2 cellular contexts compared by ENCODE assay signal in the genomic region with DNA sequence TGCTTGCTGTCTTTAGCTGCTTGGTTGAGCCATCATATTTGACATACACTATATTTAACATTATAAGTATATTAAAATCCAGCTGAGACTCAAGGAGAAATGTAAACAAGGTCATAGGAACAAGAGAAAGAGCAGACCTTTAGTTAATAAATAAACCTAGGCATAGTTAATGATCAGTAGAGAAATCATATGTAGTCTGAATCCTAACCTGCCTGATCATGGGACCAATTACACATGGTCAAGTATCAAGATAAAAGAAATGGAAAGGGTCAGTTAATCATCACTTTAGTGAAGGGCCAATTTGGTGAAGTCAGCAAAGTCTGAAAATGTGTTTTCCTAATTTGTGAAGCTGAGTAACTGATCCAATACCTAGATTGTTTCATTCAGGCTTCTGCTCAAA.
A peak's percentile ranks its signal among the peaks of the same experiment; 100 is the strongest.
TF ChIP-seq lines count a peak whose summit lies in the region.

No MANE protein-coding gene starts in this region.

TF ChIP-seq in A549, 52 proteins besides CTCF, POLR2A, EP300 and RAD21:
- TF ChIP-seq NFE2L2 (conservative IDR thresholded peaks at IDR 0.05; ENCODE audit: low read length) (no peak), HOXB13 (CRISPR knock-in tag; IDR thresholded peaks at IDR 0.05; ENCODE audit: low read depth) (no peak)

TF ChIP-seq in GM12878, 131 proteins besides CTCF, POLR2A, EP300 and RAD21:
- TF ChIP-seq PML (IDR thresholded peaks at IDR 0.05; ENCODE audit: low read length) (no peak), TCF7 (IDR thresholded peaks at IDR 0.05; ENCODE audit: borderline replicate concordance) (no peak), ZNF24 (IDR thresholded peaks at IDR 0.05) (peak; percentile 19; the same call in 1 of the 2 replicates)
TF ChIP-seq in GM12878: peak in this region for 1.
